ENCODE assay signal across 10 cellular contexts in the genomic region with DNA sequence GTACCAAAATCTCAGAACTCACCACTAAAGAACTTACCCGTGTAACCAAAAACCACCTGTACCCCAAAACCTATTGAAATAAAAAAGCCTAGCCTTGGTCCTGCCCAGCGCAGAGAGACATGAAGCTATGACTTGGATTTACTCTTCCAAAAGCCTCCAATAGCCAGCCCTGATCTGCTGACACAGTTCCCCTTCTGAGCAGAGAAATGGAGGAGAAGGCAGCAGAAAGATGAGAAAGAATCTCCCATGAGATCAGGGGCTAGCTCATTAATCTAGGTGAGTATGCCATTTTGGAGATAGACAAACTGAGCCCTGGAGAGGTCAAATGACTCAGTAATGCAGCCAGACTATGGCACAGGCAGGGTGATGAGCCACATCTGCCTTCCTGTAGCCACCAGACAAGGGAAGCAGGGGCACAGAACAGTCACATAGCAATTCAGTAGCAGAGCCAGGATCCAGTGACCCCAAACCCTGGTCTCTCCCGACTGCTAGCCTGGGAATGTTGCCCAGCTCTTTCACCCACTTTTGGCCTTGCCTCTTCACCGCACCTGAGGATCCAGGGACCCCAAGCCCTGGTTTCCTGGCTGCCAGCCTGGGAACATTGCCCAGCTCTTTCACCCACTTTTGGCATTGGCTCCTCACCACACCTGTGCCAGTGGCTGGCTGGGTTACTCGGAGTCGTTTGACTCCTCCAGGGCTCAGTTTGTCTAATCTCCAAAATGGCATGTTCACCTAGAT. TPM values are rescaled to one million over a fixed set of nuclear protein-coding genes. Genes with fewer than 3 reads are reported as not detected.
DNase-seq lines count a peak whose midpoint lies in the region; ATAC-seq, FAIRE-seq and TF ChIP-seq lines count a peak whose summit lies in the region.
"Had no signal": no experiment of that assay in that cellular context is flagged by ENCODE, and none has a peak within 500 bp of the region (broad histone marks: within the 10 kb centered on the region; RNA-seq: fewer than 3 reads in every experiment).

No MANE protein-coding gene starts in this region.

- peaks cover 12% of the 10 kb centered on the region for H3K36me3 ChIP-seq in CD4-positive, CD25-positive, alpha-beta regulatory T cell (ENCODE audit: control insufficient read depth, insufficient read depth, low read length)
- H3K36me3 ChIP-seq in HCT116 (ENCODE audit: control insufficient read depth in 1 of 2, insufficient read depth in 2 of 2, low read length in 2 of 2) (0 out of 4 replicates have a peak, but pooled peaks cover 0 to 3% of the 10 kb centered on the region in 2 experiments), neutrophil (no peaks in the 10 kb centered on the region), small intestine (ENCODE audit: control insufficient read depth in 2 of 2, insufficient read depth in 2 of 2, low read length in 2 of 2) (no peaks in the 10 kb centered on the region), hepatocyte (replicated peaks; ENCODE audit: insufficient read depth, low read depth) (no peaks in the 10 kb centered on the region)

- no peaks in the 10 kb centered on the region for H3K27me3 Mint-ChIP-seq in CD4-positive, CD25-positive, alpha-beta regulatory T cell

- DNase-seq in CD4-positive, CD25-positive, alpha-beta regulatory T cell: no peak
- DNase-seq in HCT116 (ENCODE audit: low read depth, low spot score): no peak
- peak; percentile 48 for DNase-seq in dermis blood vessel endothelial cell
- no peak for DNase-seq in small intestine
- DNase-seq in 8988T: no peak
- no peak for DNase-seq in hepatocyte (ENCODE audit: low spot score)
- DNase-seq: KG1, SIG-M5 had no signal

- no peak for TF ChIP-seq POLR2A in HCT116 (IDR thresholded peaks at IDR 0.05; ENCODE audit: borderline replicate concordance, extremely low read depth, insufficient read depth, insufficient read length)

- no peaks in the 10 kb centered on the region for H3K27me3 ChIP-seq in CD4-positive, CD25-positive, alpha-beta regulatory T cell (ENCODE audit: control insufficient read depth, insufficient read depth, low read length)
- H3K27me3 ChIP-seq in HCT116 (ENCODE audit: insufficient read depth, low read length): no peaks in the 10 kb centered on the region
- no peaks in the 10 kb centered on the region for H3K27me3 ChIP-seq in neutrophil
- H3K27me3 ChIP-seq in small intestine (ENCODE audit: control insufficient read depth in 2 of 2, insufficient read depth in 2 of 2, low read length in 2 of 2): no peaks in the 10 kb centered on the region
- no peaks in the 10 kb centered on the region for H3K27me3 ChIP-seq in hepatocyte

- peaks cover 5 to 32% (median 16%) of the 10 kb centered on the region in 4 donors for H3K4me1 Mint-ChIP-seq in CD4-positive, CD25-positive, alpha-beta regulatory T cell

- ATAC-seq in CD4-positive, CD25-positive, alpha-beta regulatory T cell (ENCODE audit: low read depth in 2 of 2): no peak
- ATAC-seq in HCT116 (no peak), GM18519 (IDR thresholded peaks at IDR 0.05; ENCODE audit: low FRiP score, unreplicated experiment) (no peak)

- TF ChIP-seq RAD21 in HCT116 (IDR thresholded peaks at IDR 0.05; ENCODE audit: low read depth): no peak

- CTCF ChIA-PET in HCT116 (lab: Charles Lee): no interaction called here

- H3K27ac ChIP-seq in CD4-positive, CD25-positive, alpha-beta regulatory T cell (ENCODE audit: insufficient read depth, low read length, poor library complexity, severe bottlenecking): no peak overlapping the region
- H3K27ac ChIP-seq in HCT116 (ENCODE audit: low read depth, low read length): no peak overlapping the region
- H3K27ac ChIP-seq in neutrophil: peak overlapping the region; percentile 65
- H3K27ac ChIP-seq in small intestine (ENCODE audit: low read depth in 1 of 2, low read length in 1 of 2): peak overlapping the region in 1 of 2 donors; percentile 64
- no peak overlapping the region for H3K27ac ChIP-seq in hepatocyte

- no peak overlapping the region for H3K4me2 ChIP-seq in HCT116 (ENCODE audit: low read length)
- no peak overlapping the region for H3K4me2 ChIP-seq in hepatocyte

- POLR2A ChIA-PET in HCT116 (lab: Charles Lee): no interaction called here

- H3K79me2 ChIP-seq in HCT116 (ENCODE audit: insufficient read depth, low read length) (peaks cover 30% of the 10 kb centered on the region), hepatocyte (peaks cover 15% of the 10 kb centered on the region)

- FAIRE-seq in small intestine (lab: Jason Lieb, UNC): no peak

- peak overlapping the region in 1 of 4 donors; percentile 21 for H3K4me3 Mint-ChIP-seq in CD4-positive, CD25-positive, alpha-beta regulatory T cell

- H3K4me1 ChIP-seq in CD4-positive, CD25-positive, alpha-beta regulatory T cell (ENCODE audit: control insufficient read depth, insufficient read depth, low read length, poor library complexity, severe bottlenecking): no peaks in the 10 kb centered on the region
- H3K4me1 ChIP-seq in HCT116 (ENCODE audit: control insufficient read depth in 1 of 2, insufficient read depth in 2 of 2, low read length in 2 of 2) (no peaks in the 10 kb centered on the region; a peak in 1 of 4 replicates), neutrophil (ENCODE audit: control insufficient read depth in 1 of 2, insufficient read depth in 1 of 2, low read depth in 1 of 2, low read length in 1 of 2) (peaks cover 41 to 50% of the 10 kb centered on the region in 2 experiments), small intestine (ENCODE audit: control insufficient read depth in 2 of 2, insufficient read depth in 1 of 2, low read depth in 1 of 2, low read length in 1 of 2) (peaks cover 2 to 3% of the 10 kb centered on the region in 2 donors), hepatocyte (ENCODE audit: insufficient read depth) (no peaks in the 10 kb centered on the region)

- 50 to 60% (median 50%) methylated on average over 6 of the region's 6 CpGs for WGBS in small intestine, 3 donors
- WGBS in hepatocyte (ENCODE audit: low lambda C conversion rate, missing lambda C conversion rate): 92% methylated on average over 6 of the region's 6 CpGs

- H3K4me3 ChIP-seq in CD4-positive, CD25-positive, alpha-beta regulatory T cell (ENCODE audit: low read depth, low read length): no peak overlapping the region
- H3K4me3 ChIP-seq in HCT116 (replicated peaks in 1 of 2; ENCODE audit: low read depth in 1 of 2, low read length in 2 of 2): no peak overlapping the region
- no peak overlapping the region for H3K4me3 ChIP-seq in neutrophil (ENCODE audit: low read depth in 1 of 2, low read length in 1 of 2)
- no peak overlapping the region for H3K4me3 ChIP-seq in small intestine (ENCODE audit: low read depth in 1 of 2, low read length in 2 of 2)
- H3K4me3 ChIP-seq in hepatocyte: no peak overlapping the region

- no peaks in the 10 kb centered on the region for H3K9me3 ChIP-seq in CD4-positive, CD25-positive, alpha-beta regulatory T cell (ENCODE audit: control insufficient read depth in 2 of 2, low read length in 2 of 2)
- no peaks in the 10 kb centered on the region for H3K9me3 ChIP-seq in HCT116 (ENCODE audit: control insufficient read depth in 1 of 2, insufficient read depth in 1 of 2, low read depth in 1 of 2, low read length in 2 of 2)
- H3K9me3 ChIP-seq in neutrophil: no peaks in the 10 kb centered on the region
- H3K9me3 ChIP-seq in small intestine (ENCODE audit: control insufficient read depth, low read depth): no peaks in the 10 kb centered on the region
- no peaks in the 10 kb centered on the region for H3K9me3 ChIP-seq in hepatocyte (ENCODE audit: low read depth)

- BruUV-seq in HCT116 (replicated peaks; lab: Mats Ljungman, UMichigan): no TSS peak

- no peaks in the 10 kb centered on the region; the same call in 1 of the 2 replicates for H4K20me1 ChIP-seq in HCT116 (ENCODE audit: insufficient read depth)
- no peaks in the 10 kb centered on the region for H4K20me1 ChIP-seq in hepatocyte (ENCODE audit: insufficient read depth, poor library complexity, severe bottlenecking)

- no peaks in the 10 kb centered on the region for H3K9me3 Mint-ChIP-seq in CD4-positive, CD25-positive, alpha-beta regulatory T cell

- H3K27ac Mint-ChIP-seq in CD4-positive, CD25-positive, alpha-beta regulatory T cell: peak overlapping the region in 2 of 3 donors; percentile 71 to 85

- H2AFZ ChIP-seq in HCT116 (ENCODE audit: low read depth, low read length, poor library complexity, severe bottlenecking) (no peak overlapping the region), hepatocyte (no peak overlapping the region)

- intact Hi-C loops in HCT116 (cut with micrococcal nuclease): no loop called here

- no peak overlapping the region for H3K9ac ChIP-seq in HCT116 (ENCODE audit: low read length)

- RAD21 ChIA-PET in HCT116 (lab: Charles Lee; ENCODE audit: low non-redundant PET in 1 of 2, low total read pairs in 2 of 2, uncharacterized antibody in 2 of 2, unreplicated experiment in 2 of 2): no interaction called here

- peaks cover 8% of the 10 kb centered on the region for H3K36me3 Mint-ChIP-seq in CD4-positive, CD25-positive, alpha-beta regulatory T cell

- no peaks in the 10 kb centered on the region for H3K9me2 ChIP-seq in HCT116 (ENCODE audit: insufficient read depth)
- H3K9me2 ChIP-seq in hepatocyte (replicated peaks; ENCODE audit: insufficient read depth): no peaks in the 10 kb centered on the region

- TF ChIP-seq CTCF in HCT116 (IDR thresholded peaks at IDR 0.05 in 2 of 3, conservative IDR thresholded peaks at IDR 0.05 in 1 of 3; ENCODE audit: borderline replicate concordance in 1 of 3, insufficient read depth in 1 of 3, low read depth in 2 of 3, low read length in 2 of 3) (no peak), neutrophil (IDR thresholded peaks at IDR 0.05) (no peak), hepatocyte (IDR thresholded peaks at IDR 0.05; ENCODE audit: poor library complexity) (no peak)

TF ChIP-seq in HCT116, 20 proteins besides CTCF, POLR2A, EP300 and RAD21 (continues in another document):
- TF ChIP-seq EGR1 (IDR thresholded peaks at IDR 0.05; ENCODE audit: low read depth) (no peak), POLR2AphosphoS5 (IDR thresholded peaks at IDR 0.05; ENCODE audit: low read depth, low read length) (0 out of 2 replicates have a peak, but pooled peaks have one; percentile 25), TCF7L2 (IDR thresholded peaks at IDR 0.05; ENCODE audit: borderline replicate concordance, extremely low read depth, insufficient read depth, insufficient read length) (no peak), EZH2phosphoT487 (IDR thresholded peaks at IDR 0.05; ENCODE audit: borderline replicate concordance) (no peak)

RNA-seq across cellular contexts. Expression of a gene that starts 7.2 kb away (rescaled TPM):
- 1.2 TPM for total RNA-seq in CD4-positive, CD25-positive, alpha-beta regulatory T cell
- 1 to 10 TPM; 1.6 to 4.3 (median 3.4) TPM for polyA plus RNA-seq in CD4-positive, CD25-positive, alpha-beta regulatory T cell
- total RNA-seq in HCT116 (2021; ENCODE audit: unreplicated experiment): 3.4 TPM
- 3.0 and 3.9 TPM in 2 replicates for polyA plus RNA-seq in HCT116 (2012)
- 4.6 and 6.0 TPM in 2 replicates for total RNA-seq in dermis blood vessel endothelial cell
- 100 to 1,000 TPM; 102 to 724 (median 481) TPM for polyA plus RNA-seq in small intestine
- 57.2 and 64.1 TPM in 2 replicates for total RNA-seq in hepatocyte
- 74.4 and 83.3 TPM in 2 replicates for polyA plus RNA-seq in hepatocyte

RNA-seq across cellular contexts. Expression of a gene that starts 56.7 kb away (rescaled TPM):
- total RNA-seq in CD4-positive, CD25-positive, alpha-beta regulatory T cell: 84.3 TPM
- polyA plus RNA-seq in CD4-positive, CD25-positive, alpha-beta regulatory T cell: 10 to 100 TPM; 49.1 to 72.4 (median 59.4) TPM
- total RNA-seq in HCT116 (2021; ENCODE audit: unreplicated experiment) (259 TPM), dermis blood vessel endothelial cell (269 and 390 TPM in 2 replicates), hepatocyte (99.5 and 121 TPM in 2 replicates)
- polyA plus RNA-seq in HCT116 (2012): 302 and 317 TPM in 2 replicates
- polyA plus RNA-seq in small intestine (100 to 1,000 TPM; 146 to 315 (median 152) TPM), hepatocyte (149 and 161 TPM in 2 replicates)
